Comparison of ENCODE assay signal across 7 cellular contexts in genomic region chr1:1629430-1630190, GRCh38. TPM values are rescaled to one million over a fixed set of nuclear protein-coding genes. Genes with fewer than 3 reads are reported as not detected.
A peak's percentile ranks its signal among the peaks of the same experiment; 100 is the strongest.
DNase-seq lines count a peak whose midpoint lies in the region; ATAC-seq and TF ChIP-seq lines count a peak whose summit lies in the region.

No MANE protein-coding gene starts in this region.

- peaks cover 0 to 4% (median 0%) of the 10 kb centered on the region in 5 donors for H3K27me3 Mint-ChIP-seq in naive thymus-derived CD8-positive, alpha-beta T cell

- H3K36me3 Mint-ChIP-seq in naive thymus-derived CD8-positive, alpha-beta T cell = no peaks in the 10 kb centered on the region

- H3K4me3 Mint-ChIP-seq in naive thymus-derived CD8-positive, alpha-beta T cell = peak overlapping the region; percentile 62 to 89 (median 80)

- POLR2A ChIA-PET in naive thymus-derived CD8-positive, alpha-beta T cell (lab: Charles Lee) = interaction anchor here (0.6 to 8.4 kb wide), 19 partner anchors 13 to 596 kb away, joined by 3 to 246 read pairs (median 4); partner anchors contain the start of genes CCNL2, CDK11A, MIB2 and MRPL20

- no peaks in the 10 kb centered on the region for H3F3A ChIP-seq in SU-DHL-6 (ENCODE audit: insufficient read depth)

- no peaks in the 10 kb centered on the region for H3K9me2 ChIP-seq in SU-DHL-6 (replicated peaks; ENCODE audit: insufficient read depth, low read length)

- H3K27me3 ChIP-seq in SU-DHL-6 (ENCODE audit: low read length) = no peaks in the 10 kb centered on the region

- no peak for TF ChIP-seq CTCF in SU-DHL-6 (IDR thresholded peaks at IDR 0.05; ENCODE audit: insufficient read depth, low read length, poor library complexity, severe bottlenecking)

- H3K4me1 Mint-ChIP-seq in naive thymus-derived CD8-positive, alpha-beta T cell = peaks cover 5 to 14% (median 8%) of the 10 kb centered on the region in 4 donors

- H3K79me2 ChIP-seq in SU-DHL-6 (ENCODE audit: insufficient read depth, low read length) = no peaks in the 10 kb centered on the region

- peak overlapping the region; percentile 67 for H3K27ac ChIP-seq in SU-DHL-6 (ENCODE audit: low read depth, low read length)

- H3K9ac ChIP-seq in SU-DHL-6 (ENCODE audit: low read length) = peak overlapping the region; percentile 61

- peak overlapping the region; percentile 79 for H3K4me2 ChIP-seq in SU-DHL-6 (ENCODE audit: low read depth, low read length, poor library complexity, severe bottlenecking)

- H3K9me3 Mint-ChIP-seq in naive thymus-derived CD8-positive, alpha-beta T cell = peaks cover 0 to 1% (median 0%) of the 10 kb centered on the region in 9 donors

- no peaks in the 10 kb centered on the region for H4K20me1 ChIP-seq in SU-DHL-6 (ENCODE audit: low read depth, low read length)

- H3K36me3 ChIP-seq in SU-DHL-6 (ENCODE audit: low read length) = no peaks in the 10 kb centered on the region

- H3K27ac Mint-ChIP-seq in naive thymus-derived CD8-positive, alpha-beta T cell = peak overlapping the region; percentile 48 to 97 (median 94)

- no peaks in the 10 kb centered on the region for H3K9me3 ChIP-seq in SU-DHL-6 (ENCODE audit: insufficient read depth, low read length)

- peak overlapping the region; percentile 48 for H3K4me3 ChIP-seq in SU-DHL-6 (ENCODE audit: insufficient read depth, low read length, poor library complexity, severe bottlenecking)

- peak; percentile 89 for DNase-seq in activated gamma-delta T cell (lab: John Stamatoyannopoulos, UW)
- peak in 9 of 10 donors; percentile 65 to 90 (median 81) for DNase-seq in naive thymus-derived CD8-positive, alpha-beta T cell
- peak; percentile 46 for DNase-seq in ureter (ENCODE audit: low spot score)
- DNase-seq in D341Med (ENCODE audit: low spot score) = no peak

- peak; percentile 44 to 54 for ATAC-seq in naive thymus-derived CD8-positive, alpha-beta T cell
- ATAC-seq in GM18907 (IDR thresholded peaks at IDR 0.05; ENCODE audit: unreplicated experiment) (no peak), HG02840 (IDR thresholded peaks at IDR 0.05; ENCODE audit: low FRiP score, unreplicated experiment) (no peak)

- peak overlapping the region; percentile 66 for H2AFZ ChIP-seq in SU-DHL-6 (ENCODE audit: low read depth, low read length, severe bottlenecking)

RNA-seq across cellular contexts. Expression of gene MMP23B, which starts 2.4 kb away (rescaled TPM):
- 1 to 10 TPM; 3.6 to 6.1 TPM for total RNA-seq in naive thymus-derived CD8-positive, alpha-beta T cell
- 1 to 10 TPM in 2 of 3 donors, not detected in 1; 1.1 to 2.4 TPM for polyA plus RNA-seq in naive thymus-derived CD8-positive, alpha-beta T cell
- total RNA-seq in ureter = 16.6 TPM

RNA-seq across cellular contexts. Expression of gene MIB2, which starts 14.3 kb away (rescaled TPM):
- 100 to 1,000 TPM; 109 to 122 TPM for total RNA-seq in naive thymus-derived CD8-positive, alpha-beta T cell
- 10 to 100 TPM; 23.6 to 31.1 (median 27.2) TPM for polyA plus RNA-seq in naive thymus-derived CD8-positive, alpha-beta T cell
- 64.5 TPM for total RNA-seq in ureter

RNA-seq across cellular contexts. Expression of gene CDK11B, which starts 29.2 kb away (rescaled TPM):
- 10 to 100 TPM; 43.6 to 44.3 TPM for total RNA-seq in naive thymus-derived CD8-positive, alpha-beta T cell
- 10 to 100 TPM; 11.8 to 19.7 (median 12.7) TPM for polyA plus RNA-seq in naive thymus-derived CD8-positive, alpha-beta T cell
- total RNA-seq in ureter = 20.2 TPM

RNA-seq across cellular contexts. Expression of gene FNDC10, which starts 29.7 kb away (rescaled TPM):
- total RNA-seq in naive thymus-derived CD8-positive, alpha-beta T cell = 1 to 10 TPM; 3.7 to 3.8 TPM
- 1 to 10 TPM in 1 of 3 donors, under 1 TPM in 2; 0.75 to 2.4 (median 0.89) TPM for polyA plus RNA-seq in naive thymus-derived CD8-positive, alpha-beta T cell
- total RNA-seq in ureter = 4.1 TPM

RNA-seq across cellular contexts. Expression of gene SSU72, which starts 54.9 kb away (rescaled TPM):
- total RNA-seq in naive thymus-derived CD8-positive, alpha-beta T cell = 100 to 1,000 TPM; 158 to 162 TPM
- 100 to 1,000 TPM; 219 to 290 (median 248) TPM for polyA plus RNA-seq in naive thymus-derived CD8-positive, alpha-beta T cell
- 116 TPM for total RNA-seq in ureter

Comparison
In these comparisons a context has a peak if more than half of its experiments do, and no peak if none do; other contexts are left out.
1. ATAC-seq: peak in naive thymus-derived CD8-positive, alpha-beta T cell (2 of 2); none in GM18907 (single experiment) and HG02840 (single experiment).